Comparison of ENCODE assay signal across 2 cellular contexts in genomic region chr20:18507218-18508191, GRCh38.
A peak's percentile ranks its signal among the peaks of the same experiment; 100 is the strongest.
TF ChIP-seq lines count a peak whose summit lies in the region.

SEC23B (plus strand) TSS chr20:18507940; CDS start chr20:18510836, 2,896 bp downstream.

TF ChIP-seq in HCT116, 20 proteins besides CTCF, POLR2A, EP300 and RAD21 (continued from another document):
- no peak for TF ChIP-seq REST (IDR thresholded peaks at IDR 0.05; ENCODE audit: low read depth)
- TF ChIP-seq ELF1 (IDR thresholded peaks at IDR 0.05; ENCODE audit: borderline replicate concordance, low read depth), result peak; percentile 84
- peak; percentile 20; the same call in 1 of the 2 replicates for TF ChIP-seq SRF (IDR thresholded peaks at IDR 0.05; ENCODE audit: low read depth)
- TF ChIP-seq SP1 (IDR thresholded peaks at IDR 0.05; ENCODE audit: low read depth), result peak; percentile 50

TF ChIP-seq in neural cell, 6 proteins besides CTCF, POLR2A, EP300 and RAD21 (continued from another document):
- TF ChIP-seq TAF1 (IDR thresholded peaks at IDR 0.05; ENCODE audit: low read depth), result peak; percentile 90
- peak; percentile 34 for TF ChIP-seq SMC3 (conservative IDR thresholded peaks at IDR 0.05; ENCODE audit: poor library complexity)
- peak; percentile 87 for TF ChIP-seq MXI1 (conservative IDR thresholded peaks at IDR 0.05; ENCODE audit: poor library complexity, severe bottlenecking)
